ENCODE assay signal across 8 cellular contexts in the genomic region with DNA sequence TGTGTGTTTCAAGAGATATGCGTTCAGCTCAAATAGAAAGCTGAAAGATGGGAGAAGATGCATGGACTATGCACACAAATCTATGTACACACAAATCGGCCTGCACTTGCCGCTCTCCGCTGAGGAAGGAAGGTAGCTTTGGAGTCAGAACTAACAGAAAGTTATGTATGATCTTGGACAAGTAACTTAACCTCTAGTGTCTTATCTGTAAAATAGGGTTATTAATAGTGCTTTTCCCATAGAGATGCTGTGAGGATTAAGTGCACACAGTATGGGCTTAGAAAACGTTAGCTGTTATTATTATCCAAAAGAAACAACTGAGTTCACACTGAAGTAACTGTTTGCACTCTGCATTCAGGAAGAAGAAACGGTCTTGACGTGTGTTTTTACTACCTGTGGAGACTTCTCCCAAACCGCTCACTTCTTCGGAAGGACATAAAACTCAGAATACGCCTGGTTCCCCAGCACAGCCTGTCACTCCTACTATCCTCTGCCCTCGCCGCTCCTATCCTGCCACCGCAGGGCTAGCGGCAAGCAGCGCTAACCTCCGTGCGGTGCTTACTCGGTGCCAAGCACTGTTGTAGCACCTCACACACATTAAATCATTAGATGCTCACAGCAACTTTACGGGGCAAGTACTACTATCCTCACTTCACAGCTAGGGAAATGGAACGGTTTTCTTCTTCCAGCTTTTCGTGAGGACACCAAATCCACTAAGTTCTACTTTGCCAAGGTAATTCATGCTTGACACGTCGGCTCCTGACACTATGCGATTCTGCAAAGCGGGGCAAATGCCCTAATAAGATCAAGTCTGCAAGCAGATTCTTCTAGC. TPM values are rescaled to one million over a fixed set of nuclear protein-coding genes. Genes with fewer than 3 reads are reported as not detected.
DNase-seq lines count a peak whose midpoint lies in the region; ATAC-seq and TF ChIP-seq lines count a peak whose summit lies in the region.

No MANE protein-coding gene starts in this region.

- H3K36me3 Mint-ChIP-seq in stimulated activated naive CD8-positive, alpha-beta T cell treated with anti-CD3 and anti-CD28 coated beads, Interleukin-15, Interleukin-2, amounts not matched to agents 100 ng/mL and 50 ng/mL, for 24 hours (ENCODE audit: low read depth) = peaks cover 3% of the 10 kb centered on the region

- peaks cover 30% of the 10 kb centered on the region; the same call in 1 of the 2 replicates for H3K27me3 ChIP-seq in SK-N-SH (ENCODE audit: insufficient read depth)

- H3K4me1 Mint-ChIP-seq in stimulated activated naive CD8-positive, alpha-beta T cell treated with anti-CD3 and anti-CD28 coated beads, Interleukin-15, Interleukin-2, amounts not matched to agents 100 ng/mL and 50 ng/mL, for 24 hours (ENCODE audit: low read depth) = peaks cover 50% of the 10 kb centered on the region

- H3K79me2 ChIP-seq in SK-N-SH (ENCODE audit: insufficient read depth) = no peaks in the 10 kb centered on the region

- TF ChIP-seq EP300 in SK-N-SH (IDR thresholded peaks at IDR 0.05; ENCODE audit: borderline replicate concordance in 1 of 2, low read depth in 1 of 2, low read length in 1 of 2) = no peak

- no peak for TF ChIP-seq CTCF in SK-N-SH (IDR thresholded peaks at IDR 0.05)
- no peak for TF ChIP-seq CTCF in lower leg skin (IDR thresholded peaks at IDR 0.05)

- H3K27me3 Mint-ChIP-seq in stimulated activated naive CD8-positive, alpha-beta T cell treated with anti-CD3 and anti-CD28 coated beads, Interleukin-15, Interleukin-2, amounts not matched to agents 100 ng/mL and 50 ng/mL, for 24 hours = peaks cover 21% of the 10 kb centered on the region

- DNase-seq in SK-N-SH (peak; percentile 19), T-helper 9 cell (peak; percentile 13), cerebellar cortex (ENCODE audit: low spot score) (peak; percentile 38), lower leg skin (ENCODE audit: low spot score in 2 of 2) (no peak), SIG-M5 treated with dmso at 0.1 percent for 504 hours (lab: John Stamatoyannopoulos, UW; ENCODE audit: unreplicated experiment) (no peak)

- TF ChIP-seq POLR2A in lower leg skin (IDR thresholded peaks at IDR 0.05) = no peak

- CTCF ChIA-PET in SK-N-SH (lab: Yijun Ruan, JAX) = interaction anchor here (0.9 to 1.9 kb wide), 5 partner anchors 16 to 718 kb away, joined by 3 to 6 read pairs (median 4); no protein-coding TSS in a partner anchor

- H3K9ac ChIP-seq in SK-N-SH = no peak overlapping the region

- no peak for TF ChIP-seq RAD21 in SK-N-SH (IDR thresholded peaks at IDR 0.05; ENCODE audit: low read length)

- no peaks in the 10 kb centered on the region for H3K9me3 ChIP-seq in SK-N-SH

- intact Hi-C loops in lower leg skin (cut with DNase I; ENCODE audit: low total_unique reads) = loop anchor here (10.0 kb wide), 1 partner anchor 350 kb away; no protein-coding TSS in a partner anchor

- peak overlapping the region; percentile 63 for H3K27ac Mint-ChIP-seq in stimulated activated naive CD8-positive, alpha-beta T cell treated with anti-CD3 and anti-CD28 coated beads, Interleukin-15, Interleukin-2, amounts not matched to agents 100 ng/mL and 50 ng/mL, for 24 hours

- no peak for ATAC-seq in SK-N-SH treated with all-trans-retinoic acid at 6 μM for 48 hours
- ATAC-seq in GM19397 (IDR thresholded peaks at IDR 0.05; ENCODE audit: unreplicated experiment) = no peak

- no peaks in the 10 kb centered on the region for H3F3A ChIP-seq in SK-N-SH (replicated peaks; ENCODE audit: insufficient read depth)

- no peaks in the 10 kb centered on the region for H3K9me3 Mint-ChIP-seq in stimulated activated naive CD8-positive, alpha-beta T cell treated with anti-CD3 and anti-CD28 coated beads, Interleukin-15, Interleukin-2, amounts not matched to agents 100 ng/mL and 50 ng/mL, for 24 hours

- peak overlapping the region; percentile 86 for H3K4me3 Mint-ChIP-seq in stimulated activated naive CD8-positive, alpha-beta T cell treated with anti-CD3 and anti-CD28 coated beads, Interleukin-15, Interleukin-2, amounts not matched to agents 100 ng/mL and 50 ng/mL, for 24 hours

- H3K4me2 ChIP-seq in SK-N-SH = peak overlapping the region; percentile 94

- no peaks in the 10 kb centered on the region for H4K20me1 ChIP-seq in SK-N-SH (ENCODE audit: insufficient read depth)

- no peak overlapping the region for H3K27ac ChIP-seq in SK-N-SH (ENCODE audit: low read depth in 2 of 2, low read length in 1 of 2)

- no peaks in the 10 kb centered on the region for H3K9me2 ChIP-seq in SK-N-SH

- POLR2A ChIA-PET in SK-N-SH (lab: Yijun Ruan, JAX) = no interaction called here

- peak overlapping the region; percentile 51 to 68; a peak in 2 of 4 replicates for H3K4me3 ChIP-seq in SK-N-SH (ENCODE audit: low read depth in 2 of 2, low read length in 1 of 2)
- H3K4me3 ChIP-seq in lower leg skin (ENCODE audit: low read depth, poor library complexity, severe bottlenecking) = peak overlapping the region; percentile 98

- 8% methylated on average over 22 of the region's 25 CpGs for WGBS in SK-N-SH (ENCODE audit: low lambda C conversion rate)
- WGBS in lower leg skin, 2 donors = 3 to 5% methylated on average over 25 of the region's 25 CpGs

- H2AFZ ChIP-seq in SK-N-SH (ENCODE audit: low read depth) = peak overlapping the region; percentile 61; the same call in 1 of the 2 replicates

- peaks cover 5 to 10% of the 10 kb centered on the region in 2 experiments; a peak in 1 of 4 replicates for H3K4me1 ChIP-seq in SK-N-SH (ENCODE audit: control insufficient read depth in 1 of 2, insufficient read depth in 2 of 2, low read depth in 1 of 2, low read length in 1 of 2)

- H3K36me3 ChIP-seq in SK-N-SH (replicated peaks in 1 of 2; ENCODE audit: control insufficient read depth in 1 of 2, insufficient read depth in 2 of 2, low read length in 1 of 2) = no peaks in the 10 kb centered on the region

TF ChIP-seq in SK-N-SH, 30 proteins besides CTCF, POLR2A, EP300 and RAD21:
- TF ChIP-seq SIN3A (IDR thresholded peaks at IDR 0.05; ENCODE audit: borderline replicate concordance, low read depth, low read length) (no peak), EZH2phosphoT487 (IDR thresholded peaks at IDR 0.05; ENCODE audit: borderline replicate concordance, low read depth) (peak; percentile 52; the same call in 1 of the 2 replicates)

TF ChIP-seq in SK-N-SH treated with all-trans-retinoic acid at 6 μM for 48 hours, 23 proteins besides CTCF, POLR2A, EP300 and RAD21 (continues in another document):
- TF ChIP-seq RARB (CRISPR knock-in tag; IDR thresholded peaks at IDR 0.05) (no peak), ZNF8 (CRISPR knock-in tag; IDR thresholded peaks at IDR 0.05) (no peak), TCF4 (CRISPR knock-in tag; IDR thresholded peaks at IDR 0.05; ENCODE audit: borderline replicate concordance) (no peak), ESRRG (CRISPR knock-in tag; IDR thresholded peaks at IDR 0.05) (no peak), ZNF565 (CRISPR knock-in tag; conservative IDR thresholded peaks at IDR 0.05; ENCODE audit: low read depth) (no peak), ZNF70 (CRISPR knock-in tag; IDR thresholded peaks at IDR 0.05) (no peak)
- TF ChIP-seq, protein P1, sequence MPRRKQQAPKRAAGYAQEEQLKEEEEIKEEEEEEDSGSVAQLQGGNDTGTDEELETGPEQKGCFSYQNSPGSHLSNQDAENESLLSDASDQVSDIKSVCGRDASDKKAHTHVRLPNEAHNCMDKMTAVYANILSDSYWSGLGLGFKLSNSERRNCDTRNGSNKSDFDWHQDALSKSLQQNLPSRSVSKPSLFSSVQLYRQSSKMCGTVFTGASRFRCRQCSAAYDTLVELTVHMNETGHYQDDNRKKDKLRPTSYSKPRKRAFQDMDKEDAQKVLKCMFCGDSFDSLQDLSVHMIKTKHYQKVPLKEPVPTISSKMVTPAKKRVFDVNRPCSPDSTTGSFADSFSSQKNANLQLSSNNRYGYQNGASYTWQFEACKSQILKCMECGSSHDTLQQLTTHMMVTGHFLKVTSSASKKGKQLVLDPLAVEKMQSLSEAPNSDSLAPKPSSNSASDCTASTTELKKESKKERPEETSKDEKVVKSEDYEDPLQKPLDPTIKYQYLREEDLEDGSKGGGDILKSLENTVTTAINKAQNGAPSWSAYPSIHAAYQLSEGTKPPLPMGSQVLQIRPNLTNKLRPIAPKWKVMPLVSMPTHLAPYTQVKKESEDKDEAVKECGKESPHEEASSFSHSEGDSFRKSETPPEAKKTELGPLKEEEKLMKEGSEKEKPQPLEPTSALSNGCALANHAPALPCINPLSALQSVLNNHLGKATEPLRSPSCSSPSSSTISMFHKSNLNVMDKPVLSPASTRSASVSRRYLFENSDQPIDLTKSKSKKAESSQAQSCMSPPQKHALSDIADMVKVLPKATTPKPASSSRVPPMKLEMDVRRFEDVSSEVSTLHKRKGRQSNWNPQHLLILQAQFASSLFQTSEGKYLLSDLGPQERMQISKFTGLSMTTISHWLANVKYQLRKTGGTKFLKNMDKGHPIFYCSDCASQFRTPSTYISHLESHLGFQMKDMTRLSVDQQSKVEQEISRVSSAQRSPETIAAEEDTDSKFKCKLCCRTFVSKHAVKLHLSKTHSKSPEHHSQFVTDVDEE (CRISPR knock-in tag; IDR thresholded peaks at IDR 0.05) = no peak
- TF ChIP-seq, protein P2, sequence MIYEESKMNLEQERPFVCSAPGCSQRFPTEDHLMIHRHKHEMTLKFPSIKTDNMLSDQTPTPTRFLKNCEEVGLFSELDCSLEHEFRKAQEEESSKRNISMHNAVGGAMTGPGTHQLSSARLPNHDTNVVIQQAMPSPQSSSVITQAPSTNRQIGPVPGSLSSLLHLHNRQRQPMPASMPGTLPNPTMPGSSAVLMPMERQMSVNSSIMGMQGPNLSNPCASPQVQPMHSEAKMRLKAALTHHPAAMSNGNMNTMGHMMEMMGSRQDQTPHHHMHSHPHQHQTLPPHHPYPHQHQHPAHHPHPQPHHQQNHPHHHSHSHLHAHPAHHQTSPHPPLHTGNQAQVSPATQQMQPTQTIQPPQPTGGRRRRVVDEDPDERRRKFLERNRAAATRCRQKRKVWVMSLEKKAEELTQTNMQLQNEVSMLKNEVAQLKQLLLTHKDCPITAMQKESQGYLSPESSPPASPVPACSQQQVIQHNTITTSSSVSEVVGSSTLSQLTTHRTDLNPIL (CRISPR knock-in tag; IDR thresholded peaks at IDR 0.05; ENCODE audit: low read depth) = no peak

RNA-seq across cellular contexts. Expression of a gene that starts 1.3 kb away (rescaled TPM):
- polyA plus RNA-seq in SK-N-SH (2012; rRNA removed) = 0.06 and 0.07 TPM in 2 replicates
- 0.07 and 0.09 TPM in 2 replicates for polyA plus RNA-seq in SK-N-SH (2012; cell fraction: cytosol; rRNA removed)
- 0.04 and 0.06 TPM in 2 replicates for polyA plus RNA-seq in SK-N-SH (2012; cell fraction: nucleus; rRNA removed)
- 100 to 1,000 TPM in 3 of 4 donors, 10 to 100 TPM in 1; 79.4 to 134 (median 116) TPM for total RNA-seq in lower leg skin

Comparison
In these comparisons a context has a peak if more than half of its experiments do, and no peak if none do; other contexts are left out.
1. DNase-seq: peak in SK-N-SH (single experiment), T-helper 9 cell (single experiment) and cerebellar cortex (single experiment); none in lower leg skin (0 of 2) and SIG-M5 treated with dmso at 0.1 percent for 504 hours (single experiment).